In the genomic region with DNA sequence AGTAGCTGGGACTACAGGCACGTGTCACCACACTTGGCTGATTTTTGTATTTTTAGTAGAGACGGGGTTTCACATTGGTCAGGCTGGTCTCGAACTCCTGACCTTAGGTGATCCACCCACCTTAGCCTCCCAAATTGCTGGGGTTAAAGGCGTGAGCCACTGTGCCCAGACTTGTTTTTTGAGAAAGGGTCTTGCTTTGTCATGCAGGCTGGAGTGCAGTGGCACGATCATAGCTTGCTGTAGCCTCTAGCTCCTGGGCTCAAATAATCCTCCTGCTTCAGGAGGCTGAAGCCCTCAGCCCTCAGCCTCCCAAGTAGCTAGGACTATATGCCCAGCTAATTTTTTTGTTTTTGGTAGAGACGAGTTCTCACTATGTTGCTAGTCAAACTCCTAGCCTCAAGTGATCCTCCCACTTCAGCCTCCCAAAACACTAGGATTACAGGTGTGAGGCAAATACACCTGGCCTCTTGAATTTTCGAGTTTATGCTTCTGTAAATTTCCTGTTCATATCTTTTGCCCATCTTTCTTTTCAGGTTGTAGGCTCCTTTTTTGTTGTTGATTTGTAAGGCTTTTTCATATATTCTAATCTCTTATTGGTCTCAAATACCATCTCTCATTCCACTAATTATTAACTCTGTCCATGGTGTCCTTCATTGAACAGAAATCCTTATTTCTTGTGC, we compare ENCODE assay signal across 21 cellular contexts. TPM values are rescaled to one million over a fixed set of nuclear protein-coding genes. Genes with fewer than 3 reads are reported as not detected.
DNase-seq lines count a peak whose midpoint lies in the region; ATAC-seq, FAIRE-seq and TF ChIP-seq lines count a peak whose summit lies in the region.
"Had no signal": no experiment of that assay in that cellular context is flagged by ENCODE, and none has a peak within 500 bp of the region (broad histone marks: within the 10 kb centered on the region; RNA-seq: fewer than 3 reads in every experiment).

No MANE protein-coding gene starts in this region.

- no peak for DNase-seq in K562 (ENCODE audit: extremely low read depth in 1 of 4, low spot score in 3 of 4)
- peak; percentile 21 for DNase-seq in kidney
- DNase-seq in posterior vena cava (ENCODE audit: low spot score) = peak; percentile 50
- no peak for DNase-seq in NCI-H2107 (lab: John Stamatoyannopoulos, UW)
- DNase-seq: Caco-2; CD4-positive, CD25-positive, alpha-beta regulatory T cell; CD8-positive, alpha-beta T cell; DMS153; DND-41; GM23248; H7; HCEC 1CT had no signal

- H3K9ac ChIP-seq in BLaER1 = no peak overlapping the region
- H3K9ac ChIP-seq in K562 (ENCODE audit: insufficient read depth in 1 of 2, low read depth in 2 of 2, low read length in 2 of 2) = no peak overlapping the region
- H3K9ac ChIP-seq in kidney (ENCODE audit: low read length in 2 of 2) = no peak overlapping the region
- H3K9ac ChIP-seq: GM23248 had no signal

- H4K20me1 ChIP-seq in BLaER1 (peaks cover 9% of the 10 kb centered on the region; the same call in 1 of the 2 replicates), K562 (replicated peaks; ENCODE audit: control insufficient read depth, insufficient read depth, low read length) (no peaks in the 10 kb centered on the region)

- H3K36me3 ChIP-seq in BLaER1 = peaks cover 32% of the 10 kb centered on the region
- H3K36me3 ChIP-seq in K562 (ENCODE audit: control insufficient read depth, insufficient read depth, low read length) = peaks cover 16% of the 10 kb centered on the region; the same call in 2 of the 3 replicates
- peaks cover 0 to 2% of the 10 kb centered on the region in 2 donors for H3K36me3 ChIP-seq in kidney (ENCODE audit: control insufficient read depth in 1 of 2, insufficient read depth in 2 of 2, low read length in 2 of 2)

- TF ChIP-seq RAD21 in K562 (CRISPR knock-in tag; conservative IDR thresholded peaks at IDR 0.05 in 1 of 2, IDR thresholded peaks at IDR 0.05 in 1 of 2) = no peak

- no peaks in the 10 kb centered on the region for H3K9me1 ChIP-seq in K562 (ENCODE audit: control insufficient read depth, insufficient read depth, low read length)

- 47% methylated on average over 7 of the region's 7 CpGs for WGBS in K562 (ENCODE audit: insufficient coverage, low coverage, missing lambda C conversion rate)

- TF ChIP-seq CTCF in K562 (IDR thresholded peaks at IDR 0.05 in 2 of 3, conservative IDR thresholded peaks at IDR 0.05 in 1 of 3; ENCODE audit: insufficient read depth in 2 of 3, low read depth in 1 of 3, low read length in 3 of 3) (no peak), kidney (IDR thresholded peaks at IDR 0.05; ENCODE audit: borderline replicate concordance, extremely low read depth, insufficient read depth) (no peak)

- H3K4me3 ChIP-seq in BLaER1 = no peak overlapping the region
- no peak overlapping the region for H3K4me3 ChIP-seq in K562
- no peak overlapping the region for H3K4me3 ChIP-seq in kidney (ENCODE audit: low read length in 2 of 2)
- H3K4me3 ChIP-seq: GM23248 had no signal

- intact Hi-C loops in K562 (cut with micrococcal nuclease) = no loop called here
- intact Hi-C loops in kidney (cut with DNase I) = loop anchor here (10.0 kb wide), 1 partner anchor 276 kb away; no protein-coding TSS in a partner anchor
- intact Hi-C loops in posterior vena cava (cut with DNase I) = no loop called here

- in situ Hi-C loops in K562 (cut with MboI) = loop anchor here (5.0 kb wide), 2 partner anchors 109 to 274 kb away; no protein-coding TSS in a partner anchor

- H3K4me2 ChIP-seq in BLaER1 (peak overlapping the region; percentile 24; the same call in 1 of the 2 replicates), K562 (ENCODE audit: insufficient read depth, low read length) (no peak overlapping the region)

- POLR2A ChIA-PET in K562 (lab: Yijun Ruan, JAX) = interaction anchor here (0.8 kb wide), 1 partner anchor 89 kb away, joined by 3 read pairs; no protein-coding TSS in a partner anchor

- no peak for TF ChIP-seq POLR2A in K562 (conservative IDR thresholded peaks at IDR 0.05)

- H3K9me3 ChIP-seq in BLaER1 (peaks cover 8% of the 10 kb centered on the region; the same call in 1 of the 2 replicates), K562 (replicated peaks; ENCODE audit: control insufficient read depth, insufficient read depth, low read depth, low read length) (no peaks in the 10 kb centered on the region), kidney (ENCODE audit: control insufficient read depth in 1 of 2, low read length in 2 of 2) (no peaks in the 10 kb centered on the region)
- H3K9me3 ChIP-seq: Caco-2 had no signal

- TF ChIP-seq EP300 in K562 (IDR thresholded peaks at IDR 0.05; ENCODE audit: low read length) = no peak

- peak; percentile 59 for FAIRE-seq in K562 (lab: Jason Lieb, UNC)
- no peak for FAIRE-seq in kidney (lab: Jason Lieb, UNC)
- FAIRE-seq: G401.6, GM12892, GM19239, H1 had no signal

- H2AFZ ChIP-seq in K562 (ENCODE audit: low read depth, low read length) = no peak overlapping the region
- H2AFZ ChIP-seq: GM23248 had no signal

- peaks cover 12% of the 10 kb centered on the region for H3K79me2 ChIP-seq in K562 (ENCODE audit: control insufficient read depth, insufficient read depth, low read length)

- H3K4me1 ChIP-seq in BLaER1 (peaks cover 23% of the 10 kb centered on the region), K562 (replicated peaks in 1 of 2; ENCODE audit: control insufficient read depth in 2 of 2, insufficient read depth in 2 of 2, low read length in 2 of 2) (peaks cover 13 to 24% of the 10 kb centered on the region in 2 experiments; a peak in 3 of 5 replicates), kidney (ENCODE audit: control insufficient read depth in 1 of 2, insufficient read depth in 1 of 2, low read depth in 1 of 2, low read length in 2 of 2) (peaks cover 5 to 11% of the 10 kb centered on the region in 2 donors)

- BruUV-seq in K562 (replicated peaks; lab: Mats Ljungman, UMichigan) = no TSS peak

- no peaks in the 10 kb centered on the region for H3K27me3 ChIP-seq in BLaER1
- H3K27me3 ChIP-seq in K562 (ENCODE audit: control insufficient read depth in 2 of 2, insufficient read depth in 2 of 2, low read length in 2 of 2) = no peaks in the 10 kb centered on the region

- H3K27ac ChIP-seq in BLaER1 (no peak overlapping the region), K562 (ENCODE audit: extremely low read depth, low read depth, low read length) (no peak overlapping the region), kidney (ENCODE audit: low read depth in 2 of 2, low read length in 2 of 2) (no peak overlapping the region)
- H3K27ac ChIP-seq: C4-2B, GM23248 had no signal

- ATAC-seq in K562 (no peak), HG03442 (IDR thresholded peaks at IDR 0.05; ENCODE audit: unreplicated experiment) (no peak), HG02970 (IDR thresholded peaks at IDR 0.05; ENCODE audit: low FRiP score, unreplicated experiment) (no peak), GM18502 (IDR thresholded peaks at IDR 0.05; ENCODE audit: poor library complexity, unreplicated experiment) (no peak)
- ATAC-seq: CD8-positive, alpha-beta T cell had no signal

- CTCF ChIA-PET in K562 (lab: Yijun Ruan, JAX; ENCODE audit: low intra/inter-chr PET ratio) = interaction anchor here (0.7 to 5.0 kb wide), 2 partner anchors 184 to 273 kb away, joined by 3 to 139 read pairs; no protein-coding TSS in a partner anchor

RNA-seq across cellular contexts. Expression of a gene that starts 3.4 kb away (rescaled TPM):
- total RNA-seq in K562 (2011; cell fraction: chromatin; rRNA removed; ENCODE audit: low replicate concordance) = 71.9 and 81.9 TPM in 2 replicates
- 44.4 and 49.7 TPM in 2 replicates for total RNA-seq in K562 (2011; cell fraction: nucleolus; rRNA removed)
- 60.9 and 75.6 TPM in 2 replicates for total RNA-seq in K562 (2011; cell fraction: nucleoplasm; rRNA removed)
- total RNA-seq in K562 (2014; rRNA removed) = 14.6 and 16.1 TPM in 2 replicates
- total RNA-seq in K562 (2014; rRNA removed; fragmentation: Illumina TruSeq; extraction: Trizol) = 18.8 and 19.9 TPM in 2 replicates
- total RNA-seq in K562 (2015; rRNA removed; fragmentation: Illumina TruSeq; extraction: Trizol) = 23.3 and 23.8 TPM in 2 replicates
- total RNA-seq in K562 (2021) = 16.9 and 17.8 TPM in 2 replicates
- polyA plus RNA-seq in K562 (2011; rRNA removed) = 39.5 and 39.9 TPM in 2 replicates
- polyA plus RNA-seq in K562 (2011; cell fraction: cytosol; rRNA removed) = 21.2 and 30.5 TPM in 2 replicates
- polyA plus RNA-seq in K562 (2011; cell fraction: nucleus; rRNA removed) = 108 and 136 TPM in 2 replicates
- 19.0 and 22.8 TPM in 2 replicates for polyA plus RNA-seq in K562 (2012)
- 22.4 and 23.7 TPM in 2 replicates for polyA plus RNA-seq in K562 (2014; fragmentation: Illumina TruSeq; extraction: Trizol)
- polyA plus RNA-seq in K562 (2014; fragmentation: Nextera tagmentation; extraction: Ambion mirVana) = 10 to 100 TPM; 29.7 to 32.3 TPM
- polyA plus RNA-seq in K562 (2014; rRNA removed) = 31.7 and 33.0 TPM in 2 replicates
- 25.3 and 29.5 TPM in 2 replicates for polyA minus RNA-seq in K562 (2011; rRNA and poly(A)+ RNA removed)
- 7.0 and 8.5 TPM in 2 replicates for polyA minus RNA-seq in K562 (2011; cell fraction: cytosol; rRNA and poly(A)+ RNA removed)
- 18.6 and 29.1 TPM in 2 replicates for polyA minus RNA-seq in K562 (2011; cell fraction: nucleus; rRNA and poly(A)+ RNA removed)
- total RNA-seq in kidney = 18.2 TPM
- polyA plus RNA-seq in kidney (ENCODE audit: insufficient read depth, low read depth, low replicate concordance) = 20.8 TPM
- 10 to 100 TPM in 1 of 2 donors, 1 to 10 TPM in 1; 9.0 to 10.2 TPM for total RNA-seq in posterior vena cava

RNA-seq across cellular contexts. Expression of a gene that starts 42.6 kb away (rescaled TPM):
- 223 and 345 TPM in 2 replicates for total RNA-seq in K562 (2011; cell fraction: chromatin; rRNA removed; ENCODE audit: low replicate concordance)
- 143 and 146 TPM in 2 replicates for total RNA-seq in K562 (2011; cell fraction: nucleolus; rRNA removed)
- total RNA-seq in K562 (2011; cell fraction: nucleoplasm; rRNA removed) = 228 and 300 TPM in 2 replicates
- total RNA-seq in K562 (2014; rRNA removed) (81.6 and 109 TPM in 2 replicates), K562 (2014; rRNA removed; fragmentation: Illumina TruSeq; extraction: Trizol) (118 and 120 TPM in 2 replicates), K562 (2015; rRNA removed; fragmentation: Illumina TruSeq; extraction: Trizol) (111 and 112 TPM in 2 replicates), K562 (2021) (116 and 120 TPM in 2 replicates), kidney (125 TPM), posterior vena cava (10 to 100 TPM; 63.4 to 68.9 TPM)
- polyA plus RNA-seq in K562 (2011; rRNA removed) (177 and 207 TPM in 2 replicates), K562 (2014; fragmentation: Illumina TruSeq; extraction: Trizol) (115 and 122 TPM in 2 replicates), K562 (2014; fragmentation: Nextera tagmentation; extraction: Ambion mirVana) (100 to 1,000 TPM; 223 to 233 TPM), K562 (2014; rRNA removed) (131 and 146 TPM in 2 replicates), kidney (ENCODE audit: insufficient read depth, low read depth, low replicate concordance) (168 TPM)
- 239 and 259 TPM in 2 replicates for polyA plus RNA-seq in K562 (2011; cell fraction: cytosol; rRNA removed)
- polyA plus RNA-seq in K562 (2011; cell fraction: nucleus; rRNA removed) = 128 and 204 TPM in 2 replicates
- 109 and 163 TPM in 2 replicates for polyA plus RNA-seq in K562 (2012)
- 352 and 358 TPM in 2 replicates for polyA minus RNA-seq in K562 (2011; rRNA and poly(A)+ RNA removed)
- 50.7 and 53.3 TPM in 2 replicates for polyA minus RNA-seq in K562 (2011; cell fraction: cytosol; rRNA and poly(A)+ RNA removed)
- 67.7 and 120 TPM in 2 replicates for polyA minus RNA-seq in K562 (2011; cell fraction: nucleus; rRNA and poly(A)+ RNA removed)

RNA-seq across cellular contexts. Expression of a gene that starts 47.9 kb away (rescaled TPM):
- total RNA-seq in K562 (2011; cell fraction: chromatin; rRNA removed; ENCODE audit: low replicate concordance) = 38.7 and 79.0 TPM in 2 replicates
- 36.8 and 51.9 TPM in 2 replicates for total RNA-seq in K562 (2011; cell fraction: nucleolus; rRNA removed)
- 19.7 and 37.4 TPM in 2 replicates for total RNA-seq in K562 (2011; cell fraction: nucleoplasm; rRNA removed)
- 56.5 and 65.5 TPM in 2 replicates for total RNA-seq in K562 (2014; rRNA removed)
- 9.2 and 15.2 TPM in 2 replicates for total RNA-seq in K562 (2014; rRNA removed; fragmentation: Illumina TruSeq; extraction: Trizol)
- 25.5 and 25.6 TPM in 2 replicates for total RNA-seq in K562 (2015; rRNA removed; fragmentation: Illumina TruSeq; extraction: Trizol)
- 50.0 and 55.6 TPM in 2 replicates for total RNA-seq in K562 (2021)
- 12.1 and 15.3 TPM in 2 replicates for polyA plus RNA-seq in K562 (2011; rRNA removed)
- polyA plus RNA-seq in K562 (2011; cell fraction: cytosol; rRNA removed) = 14.8 and 18.5 TPM in 2 replicates
- polyA plus RNA-seq in K562 (2011; cell fraction: nucleus; rRNA removed) = 45.3 and 54.6 TPM in 2 replicates
- 34.5 and 42.4 TPM in 2 replicates for polyA plus RNA-seq in K562 (2012)
- 19.7 and 33.5 TPM in 2 replicates for polyA plus RNA-seq in K562 (2014; fragmentation: Illumina TruSeq; extraction: Trizol)
- under 1 TPM; 0.38 to 0.49 TPM for polyA plus RNA-seq in K562 (2014; fragmentation: Nextera tagmentation; extraction: Ambion mirVana)
- polyA plus RNA-seq in K562 (2014; rRNA removed) = 31.4 and 33.3 TPM in 2 replicates
- polyA minus RNA-seq in K562 (2011; rRNA and poly(A)+ RNA removed) = 15.2 and 22.3 TPM in 2 replicates
- 22.2 and 30.1 TPM in 2 replicates for polyA minus RNA-seq in K562 (2011; cell fraction: cytosol; rRNA and poly(A)+ RNA removed)
- 10.4 and 25.8 TPM in 2 replicates for polyA minus RNA-seq in K562 (2011; cell fraction: nucleus; rRNA and poly(A)+ RNA removed)
- total RNA-seq in kidney = 64.9 TPM
- 69.8 TPM for polyA plus RNA-seq in kidney (ENCODE audit: insufficient read depth, low read depth, low replicate concordance)
- 1 to 10 TPM; 4.2 to 5.9 TPM for total RNA-seq in posterior vena cava
- total RNA-seq: CD8-positive, alpha-beta T cell had no signal
- polyA plus RNA-seq: CD4-positive, CD25-positive, alpha-beta regulatory T cell; GM23248 had no signal

Comparison
In these comparisons a context has a peak if more than half of its experiments do, and no peak if none do; other contexts are left out.
1. DNase-seq: peak in kidney (single experiment) and posterior vena cava (single experiment); none in K562 (0 of 4) and NCI-H2107 (single experiment).